ENCODE assay signal across 17 cellular contexts in the genomic region with DNA sequence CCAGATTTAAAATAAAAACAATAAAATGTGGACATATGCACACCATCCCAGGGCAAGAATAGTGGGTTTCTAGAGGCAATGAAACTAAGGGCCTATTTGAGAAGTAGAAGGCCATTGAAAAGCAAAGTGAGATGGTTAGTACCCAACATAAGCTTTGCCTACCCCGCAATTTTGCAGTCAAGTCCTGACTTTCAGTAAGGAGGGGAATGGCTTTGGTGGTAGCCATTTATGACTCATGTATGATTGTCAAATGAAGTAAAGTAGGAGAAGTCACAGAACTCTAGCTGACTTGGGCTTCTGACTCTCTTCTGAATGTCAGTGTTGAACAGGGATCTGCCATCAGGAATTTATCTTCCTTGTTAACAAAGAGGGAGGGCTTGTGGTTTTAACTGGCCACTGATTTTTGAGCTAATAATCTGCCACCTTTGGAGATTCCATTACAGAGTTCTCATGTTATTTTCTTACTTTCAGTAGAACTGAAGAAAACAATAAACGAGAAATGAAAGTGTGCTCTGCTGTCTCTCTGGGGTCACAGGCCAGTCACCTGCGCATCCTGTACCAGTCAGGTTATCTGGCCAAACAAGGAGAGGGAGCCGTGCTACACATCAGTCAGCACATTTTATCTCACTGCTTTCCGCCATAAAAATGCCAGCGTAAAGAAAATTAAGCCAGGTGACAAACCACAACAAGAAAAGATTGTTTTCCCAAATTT. TPM values are rescaled to one million over a fixed set of nuclear protein-coding genes. Genes with fewer than 3 reads are reported as not detected.
DNase-seq lines count a peak whose midpoint lies in the region; ATAC-seq and TF ChIP-seq lines count a peak whose summit lies in the region.
"Had no signal": no experiment of that assay in that cellular context is flagged by ENCODE, and none has a peak within 500 bp of the region (broad histone marks: within the 10 kb centered on the region; RNA-seq: fewer than 3 reads in every experiment).

No MANE protein-coding gene starts in this region.

- no peaks in the 10 kb centered on the region for H3K9me3 ChIP-seq in osteoblast (ENCODE audit: low read depth, low read length)
- H3K9me3 ChIP-seq: colonic mucosa had no signal

- no peaks in the 10 kb centered on the region for H3K79me2 ChIP-seq in osteoblast (ENCODE audit: insufficient read depth, low read length)

- H3K4me1 ChIP-seq in osteoblast (ENCODE audit: insufficient read depth, low read length) = no peaks in the 10 kb centered on the region
- H3K4me1 ChIP-seq: colonic mucosa had no signal

- H3K27me3 Mint-ChIP-seq in nephron progenitor cell (ENCODE audit: low read depth, poor library complexity) = peaks cover 7% of the 10 kb centered on the region
- H3K27me3 Mint-ChIP-seq: activated CD4-positive, alpha-beta memory T cell treated with anti-CD3 and anti-CD28 coated beads, Interleukin-2, amount 10 ng/mL, durations not matched to agents 7 days and 5 days; activated naive CD8-positive, alpha-beta T cell had no signal

- H3K4me2 ChIP-seq in osteoblast (ENCODE audit: insufficient read depth, low read length) = no peak overlapping the region

- H3K36me3 Mint-ChIP-seq in nephron progenitor cell (ENCODE audit: low read depth) = peaks cover 11% of the 10 kb centered on the region
- H3K36me3 Mint-ChIP-seq: activated naive CD8-positive, alpha-beta T cell; CD8-positive, alpha-beta T cell; naive thymus-derived CD4-positive, alpha-beta T cell had no signal

- TF ChIP-seq CTCF in nephron progenitor cell (IDR thresholded peaks at IDR 0.05) (no peak), osteoblast (IDR thresholded peaks at IDR 0.05; ENCODE audit: extremely low read depth, low read depth, low read length) (no peak)

- H3K9me3 Mint-ChIP-seq in nephron progenitor cell = peaks cover 17% of the 10 kb centered on the region
- H3K9me3 Mint-ChIP-seq: activated CD4-positive, alpha-beta memory T cell treated with anti-CD3 and anti-CD28 coated beads, Interleukin-2, amount 10 ng/mL, durations not matched to agents 7 days and 5 days; CD8-positive, alpha-beta T cell had no signal

- no peak overlapping the region for H3K27ac ChIP-seq in osteoblast (ENCODE audit: low read depth, low read length)
- H3K27ac ChIP-seq: colonic mucosa had no signal

- no peak overlapping the region for H2AFZ ChIP-seq in osteoblast (ENCODE audit: low read length)

- no peak overlapping the region for H3K4me3 Mint-ChIP-seq in nephron progenitor cell
- H3K4me3 Mint-ChIP-seq: activated CD4-positive, alpha-beta memory T cell treated with anti-CD3 and anti-CD28 coated beads, Interleukin-2, amount 10 ng/mL, durations not matched to agents 7 days and 5 days; activated naive CD8-positive, alpha-beta T cell; CD8-positive, alpha-beta T cell; naive thymus-derived CD4-positive, alpha-beta T cell had no signal

- no peak overlapping the region for H3K4me3 ChIP-seq in osteoblast (ENCODE audit: insufficient read depth, low read length)
- H3K4me3 ChIP-seq: colonic mucosa had no signal

- peak overlapping the region; percentile 38 for H3K27ac Mint-ChIP-seq in nephron progenitor cell
- H3K27ac Mint-ChIP-seq: activated CD4-positive, alpha-beta memory T cell treated with anti-CD3 and anti-CD28 coated beads, Interleukin-2, amount 10 ng/mL, durations not matched to agents 7 days and 5 days; activated naive CD8-positive, alpha-beta T cell; CD8-positive, alpha-beta T cell; naive thymus-derived CD4-positive, alpha-beta T cell had no signal

- H4K20me1 ChIP-seq in osteoblast (ENCODE audit: insufficient read depth, low read length) = no peaks in the 10 kb centered on the region

- DNase-seq in nephron progenitor cell = no peak
- DNase-seq in activated effector memory CD4-positive, alpha-beta T cell treated with Interleukin-2 at 50 U/mL for 16 hours = no peak
- DNase-seq in osteoblast (ENCODE audit: insufficient read length, low spot score, missing footprints) = no peak
- DNase-seq in T1000 (lab: John Stamatoyannopoulos, UW) = no peak
- no peak for DNase-seq in NCI-H146 treated with DMSO at 0.1 percent for 48 hours (lab: John Stamatoyannopoulos, UW; ENCODE audit: unreplicated experiment)
- DNase-seq: activated CD4-positive, alpha-beta memory T cell treated with anti-CD3 and anti-CD28 coated beads, Interleukin-2, amount 10 ng/mL, durations not matched to agents 7 days and 5 days; CD8-positive, alpha-beta T cell; colonic mucosa; islet precursor cell; naive thymus-derived CD4-positive, alpha-beta T cell; NCI-H1436; NK-92 treated with Interleukin-12 subunit alpha and Interleukin-12 subunit beta, amount 100 ng/mL, for 24 hours had no signal

- peaks cover 3% of the 10 kb centered on the region for H3K27me3 ChIP-seq in osteoblast (ENCODE audit: insufficient read depth, low read length)
- H3K27me3 ChIP-seq: colonic mucosa had no signal

- H3K4me1 Mint-ChIP-seq in nephron progenitor cell = peaks cover 11% of the 10 kb centered on the region
- H3K4me1 Mint-ChIP-seq: activated CD4-positive, alpha-beta memory T cell treated with anti-CD3 and anti-CD28 coated beads, Interleukin-2, amount 10 ng/mL, durations not matched to agents 7 days and 5 days; naive thymus-derived CD4-positive, alpha-beta T cell had no signal

- ATAC-seq in GM19043 (IDR thresholded peaks at IDR 0.05; ENCODE audit: low read depth, unreplicated experiment) (peak; percentile 90), GM21786 (IDR thresholded peaks at IDR 0.05; ENCODE audit: unreplicated experiment) (peak; percentile 87), HG03135 (IDR thresholded peaks at IDR 0.05; ENCODE audit: unreplicated experiment) (peak; percentile 90)
- ATAC-seq: CD8-positive, alpha-beta T cell; naive thymus-derived CD4-positive, alpha-beta T cell had no signal

- H3K36me3 ChIP-seq in osteoblast (ENCODE audit: insufficient read depth, low read length) = no peaks in the 10 kb centered on the region
- H3K36me3 ChIP-seq: colonic mucosa had no signal

RNA-seq across cellular contexts. Expression of a gene that starts 14.3 kb away (rescaled TPM):
- total RNA-seq in osteoblast = 6.2 and 8.0 TPM in 2 replicates
- total RNA-seq: activated CD4-positive, alpha-beta memory T cell treated with anti-CD3 and anti-CD28 coated beads, Interleukin-2, amount 10 ng/mL, durations not matched to agents 7 days and 5 days; CD8-positive, alpha-beta T cell; T-helper 1 cell treated with Interleukin-12 subunit alpha and Interleukin-12 subunit beta and Interleukin-4 antibody, amounts not matched to agents 30 ng/mL and 1 ng/mL, for 36 hours had no signal
